ENCODE assay signal across 8 cellular contexts in genomic region chr2:238864207-238865014, GRCh38. TPM values are rescaled to one million over a fixed set of nuclear protein-coding genes. Genes with fewer than 3 reads are reported as not detected.
DNase-seq lines count a peak whose midpoint lies in the region; ATAC-seq and TF ChIP-seq lines count a peak whose summit lies in the region.

No MANE protein-coding gene starts in this region.

- WGBS in sigmoid colon, 2 donors: 11 to 38% methylated on average over 29 of the region's 29 CpGs

- H3K4me1 ChIP-seq in left ventricle myocardium inferior: peaks cover 20% of the 10 kb centered on the region
- H3K4me1 ChIP-seq in sigmoid colon: peaks cover 0 to 91% (median 81%) of the 10 kb centered on the region in 4 donors

- peak overlapping the region; percentile 44 for H3K4me3 ChIP-seq in left ventricle myocardium inferior
- peak overlapping the region; percentile 3 to 25 (median 16) for H3K4me3 ChIP-seq in sigmoid colon

- no peak for TF ChIP-seq EP300 in sigmoid colon (IDR thresholded peaks at IDR 0.05)

- no peak overlapping the region for H3K27ac Mint-ChIP-seq in activated naive CD4-positive, alpha-beta T cell treated with anti-CD3 and anti-CD28 coated beads, Interleukin-2, amount 50 U/mL, for 72 hours
- H3K27ac Mint-ChIP-seq in immature natural killer cell: no peak overlapping the region

- H3K27ac ChIP-seq in left ventricle myocardium inferior (replicated peaks) (peak overlapping the region; percentile 73), sigmoid colon (peak overlapping the region; percentile 82 to 90 (median 86))

- TF ChIP-seq CTCF in left ventricle myocardium inferior (IDR thresholded peaks at IDR 0.05; ENCODE audit: borderline replicate concordance) (no peak), sigmoid colon (IDR thresholded peaks at IDR 0.05) (no peak)

- DNase-seq in AG20443 (ENCODE audit: low spot score) (peak; percentile 90), LHCN-M2 (ENCODE audit: low read depth) (peak; percentile 98), left ventricle myocardium inferior (peak; percentile 76), sigmoid colon (peak; percentile 97), NCI-H2107 (lab: John Stamatoyannopoulos, UW) (no peak), immature natural killer cell (no peak), NCI-H1436 treated with DMSO at 0.1 percent for 48 hours (lab: John Stamatoyannopoulos, UW) (no peak)
- peak in 1 of 2 donors; percentile 50 for DNase-seq in activated naive CD4-positive, alpha-beta T cell treated with anti-CD3 and anti-CD28 coated beads, Interleukin-2, amount 50 U/mL, for 72 hours (ENCODE audit: low spot score in 2 of 2)

- H3K36me3 ChIP-seq in left ventricle myocardium inferior (no peaks in the 10 kb centered on the region), sigmoid colon (no peaks in the 10 kb centered on the region)

- intact Hi-C loops in left ventricle myocardium inferior (cut with micrococcal nuclease) (no loop called here), sigmoid colon (cut with DNase I) (no loop called here)

- H3K9me3 Mint-ChIP-seq in activated naive CD4-positive, alpha-beta T cell treated with anti-CD3 and anti-CD28 coated beads, Interleukin-2, amount 50 U/mL, for 72 hours: no peaks in the 10 kb centered on the region
- no peaks in the 10 kb centered on the region for H3K9me3 Mint-ChIP-seq in immature natural killer cell

- no peak overlapping the region for H3K4me3 Mint-ChIP-seq in immature natural killer cell

- H3K27me3 Mint-ChIP-seq in immature natural killer cell (ENCODE audit: low read depth in 3 of 3): peaks cover 3 to 8% (median 3%) of the 10 kb centered on the region in 3 donors

- no peak for TF ChIP-seq POLR2A in sigmoid colon (IDR thresholded peaks at IDR 0.05)

- H3K27me3 ChIP-seq in left ventricle myocardium inferior (ENCODE audit: low read depth) (peaks cover 24% of the 10 kb centered on the region), sigmoid colon (no peaks in the 10 kb centered on the region)

- no peaks in the 10 kb centered on the region for H3K4me1 Mint-ChIP-seq in immature natural killer cell

- H3K9me3 ChIP-seq in left ventricle myocardium inferior (replicated peaks) (no peaks in the 10 kb centered on the region), sigmoid colon (no peaks in the 10 kb centered on the region)

- peak; percentile 94 to 98 for ATAC-seq in activated naive CD4-positive, alpha-beta T cell treated with anti-CD3 and anti-CD28 coated beads, Interleukin-2, amount 50 U/mL, for 72 hours

- no peaks in the 10 kb centered on the region for H3K36me3 Mint-ChIP-seq in activated naive CD4-positive, alpha-beta T cell treated with anti-CD3 and anti-CD28 coated beads, Interleukin-2, amount 50 U/mL, for 72 hours
- H3K36me3 Mint-ChIP-seq in immature natural killer cell: no peaks in the 10 kb centered on the region

RNA-seq across cellular contexts. Expression of gene TWIST2, which starts 16.5 kb away (rescaled TPM):
- total RNA-seq in LHCN-M2 (2014; rRNA removed) (26.2 and 28.5 TPM in 2 replicates), left ventricle myocardium inferior (2.7 TPM), sigmoid colon (10 to 100 TPM; 53.9 to 92.2 (median 79.3) TPM)
- polyA plus RNA-seq in LHCN-M2 (2012): 10.9 TPM
- total RNA-seq in activated naive CD4-positive, alpha-beta T cell treated with anti-CD3 and anti-CD28 coated beads, Interleukin-2, amount 50 U/mL, for 72 hours: not detected
- polyA plus RNA-seq in sigmoid colon (10 to 100 TPM in 1 of 3 donors, 1 to 10 TPM in 1, under 1 TPM in 1; 0.92 to 22.8 (median 3.8) TPM), immature natural killer cell (under 1 TPM in 2 of 3 donors, not detected in 1; 0.17 to 0.61 TPM)

Comparison
In these comparisons a context has a peak if more than half of its experiments do, and no peak if none do; other contexts are left out.
1. DNase-seq: peak in AG20443 (single experiment), LHCN-M2 (single experiment), left ventricle myocardium inferior (single experiment) and sigmoid colon (single experiment); none in NCI-H2107 (single experiment), immature natural killer cell (0 of 3) and NCI-H1436 treated with DMSO at 0.1 percent for 48 hours (single experiment).